Comparison of ENCODE assay signal across 26 cellular contexts in the genomic region with DNA sequence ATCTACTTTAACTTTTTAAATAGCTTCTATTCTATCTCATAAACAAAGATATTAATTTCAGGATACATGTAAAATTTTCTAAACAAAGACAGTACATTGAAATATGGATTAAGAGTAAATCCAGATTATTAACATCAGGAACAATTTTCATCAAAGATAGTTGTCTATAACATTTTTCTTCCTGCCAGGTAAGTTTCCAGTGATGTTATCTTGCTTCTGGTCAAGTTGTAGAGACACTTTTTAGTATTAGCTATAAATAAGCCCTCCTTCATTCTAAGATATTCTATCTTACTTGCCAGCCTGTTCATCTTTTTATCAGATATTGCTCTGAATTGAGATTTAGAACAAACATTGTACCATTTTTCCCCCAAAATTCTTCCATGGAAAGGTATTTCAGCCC.
DNase-seq lines count a peak whose midpoint lies in the region; ATAC-seq, FAIRE-seq and TF ChIP-seq lines count a peak whose summit lies in the region.
"Had no signal": no experiment of that assay in that cellular context is flagged by ENCODE, and none has a peak within 500 bp of the region (broad histone marks: within the 10 kb centered on the region; RNA-seq: fewer than 3 reads in every experiment).

No MANE protein-coding gene starts in this region.

- FAIRE-seq in D721Med (lab: Jason Lieb, UNC) (peak; percentile 76), TTC549 (lab: Jason Lieb, UNC) (peak; percentile 3)
- FAIRE-seq: A204.1, A549 had no signal

- ATAC-seq in GM21367 (IDR thresholded peaks at IDR 0.05; ENCODE audit: unreplicated experiment), result no peak
- ATAC-seq: A549; CD8-positive, alpha-beta T cell had no signal

- TF ChIP-seq CTCF in D721Med (IDR thresholded peaks at IDR 0.05; ENCODE audit: insufficient read depth, missing control alignments), result no peak

- no peak for DNase-seq in D721Med (ENCODE audit: insufficient read length, low spot score)
- no peak for DNase-seq in T-helper 2 cell
- DNase-seq: 8988T; ACHN; AML-193; BE2C; C1 segment of cervical spinal cord; Caco-2; Calu3; CD4-positive, alpha-beta memory T cell; CD4-positive, alpha-beta T cell; CD4-positive, CD25-positive, alpha-beta regulatory T cell; CD8-positive, alpha-beta memory T cell; CD8-positive, alpha-beta T cell; COR-L47; DMS 273 treated with DMSO at 0.1 percent for 48 hours; DMS153; DMS53; DMS79; DMS79 treated with DMSO at 0.1 percent for 48 hours; DND-41; EL had no signal
